In genomic region chr3:169764453-169765280, GRCh38 we compare ENCODE assay signal across 8 cellular contexts. TPM values are rescaled to one million over a fixed set of nuclear protein-coding genes. Genes with fewer than 3 reads are reported as not detected.
DNase-seq lines count a peak whose midpoint lies in the region; ATAC-seq and TF ChIP-seq lines count a peak whose summit lies in the region.

TSS of gene TERC (minus strand) at chr3:169765060.

- ATAC-seq in GM21423 (IDR thresholded peaks at IDR 0.05; ENCODE audit: unreplicated experiment) (peak; percentile 85), PC-3 (peak; percentile 85)
- ATAC-seq in activated T-cell treated with anti-CD3 and anti-CD28 coated beads, Interleukin-2, amount 50 U/mL, for 4 hours = peak; percentile 91 to 92

- peak; percentile 99 for DNase-seq in DMS 273 (lab: John Stamatoyannopoulos, UW; ENCODE audit: unreplicated experiment)
- peak; percentile 97 for DNase-seq in PC-3
- peak; percentile 90 for DNase-seq in activated T-cell treated with anti-CD3 and anti-CD28 coated beads, Interleukin-2, amount 50 U/mL, for 4 hours
- peak; percentile 91 to 92 for DNase-seq in erythroblast (lab: John Stamatoyannopoulos, UW)
- DNase-seq in stimulated activated CD8-positive, alpha-beta memory T cell treated with anti-CD3 and anti-CD28 coated beads, Interleukin-4, amount 100 ng/mL, for 48 hours = peak; percentile 92

- H3K9ac ChIP-seq in HUES64 (ENCODE audit: low read depth, low read length) (peak within 1 kb of the TSS; percentile 87), PC-3 (ENCODE audit: low read length) (peak within 1 kb of the TSS; percentile 99), mucosa of rectum (ENCODE audit: low read depth in 1 of 2, low read length in 2 of 2) (peak within 1 kb of the TSS; percentile 96 to 97)

- H3K27me3 ChIP-seq in HUES64 (ENCODE audit: insufficient read depth, low read length) (no peaks in the 10 kb centered on the region), PC-3 (ENCODE audit: low read length) (no peaks in the 10 kb centered on the region), mucosa of rectum (ENCODE audit: control insufficient read depth in 2 of 2, insufficient read depth in 2 of 2, low read length in 2 of 2) (no peaks in the 10 kb centered on the region)

- intact Hi-C loops in PC-3 (cut with micrococcal nuclease) = loop anchor here (1.0 to 10.0 kb wide), 4 partner anchors 98 to 1050 kb away; partner anchors contain the start of genes PHC3 and SEC62

- H3K9me3 Mint-ChIP-seq in activated T-cell treated with anti-CD3 and anti-CD28 coated beads, Interleukin-2, amount 50 U/mL, for 4 hours = peaks cover 6% of the 10 kb centered on the region

- peak; percentile 95 for TF ChIP-seq POLR2A in erythroblast (IDR thresholded peaks at IDR 0.05; ENCODE audit: low read length)

- no peaks in the 10 kb centered on the region for H3K79me2 ChIP-seq in PC-3 (ENCODE audit: low read length)

- no peaks in the 10 kb centered on the region for H3K36me3 Mint-ChIP-seq in activated T-cell treated with anti-CD3 and anti-CD28 coated beads, Interleukin-2, amount 50 U/mL, for 4 hours (ENCODE audit: insufficient read depth)

- POLR2A ChIA-PET in PC-3 (lab: Charles Lee; ENCODE audit: unreplicated experiment) = interaction anchor here (0.5 to 0.6 kb wide), 4 partner anchors 21 to 1903 kb away, joined by 3 to 7 read pairs (median 4); no protein-coding TSS in a partner anchor

- peak within 1 kb of the TSS; percentile 78 for H3K4me3 ChIP-seq in HUES64 (ENCODE audit: low read length)
- peak within 1 kb of the TSS; percentile 81 for H3K4me3 ChIP-seq in PC-3 (ENCODE audit: low read length)
- H3K4me3 ChIP-seq in mucosa of rectum (ENCODE audit: low read length in 2 of 2) = peak within 1 kb of the TSS; percentile 91 to 93

- H3K4me1 ChIP-seq in HUES64 (ENCODE audit: insufficient read depth, low read length) = no peaks in the 10 kb centered on the region
- peaks cover 9% of the 10 kb centered on the region for H3K4me1 ChIP-seq in PC-3 (ENCODE audit: insufficient read depth, low read length)
- peaks cover 0 to under 1% of the 10 kb centered on the region in 2 donors for H3K4me1 ChIP-seq in mucosa of rectum (ENCODE audit: control insufficient read depth in 2 of 2, insufficient read depth in 2 of 2, low read length in 2 of 2)

- H3K4me1 Mint-ChIP-seq in activated T-cell treated with anti-CD3 and anti-CD28 coated beads, Interleukin-2, amount 50 U/mL, for 4 hours (ENCODE audit: low read depth) = peaks cover 24% of the 10 kb centered on the region

- H3K27me3 Mint-ChIP-seq in activated T-cell treated with anti-CD3 and anti-CD28 coated beads, Interleukin-2, amount 50 U/mL, for 4 hours (ENCODE audit: low read depth) = no peaks in the 10 kb centered on the region

- WGBS in HUES64 = 53% methylated on average over 77 of the region's 77 CpGs

- H2AFZ ChIP-seq in PC-3 (ENCODE audit: low read length) = peak within 1 kb of the TSS; percentile 96

- CTCF ChIA-PET in PC-3 (lab: Charles Lee) = no interaction called here

- H3K27ac ChIP-seq in HUES64 (ENCODE audit: low read depth, low read length) (peak within 1 kb of the TSS; percentile 73), PC-3 (ENCODE audit: low read length) (peak within 1 kb of the TSS; percentile 82), mucosa of rectum (ENCODE audit: low read depth in 2 of 2, low read length in 2 of 2) (peak within 1 kb of the TSS; percentile 94 to 96)

- no peaks in the 10 kb centered on the region for H3K36me3 ChIP-seq in HUES64 (ENCODE audit: insufficient read depth, low read length)
- H3K36me3 ChIP-seq in PC-3 (ENCODE audit: low read depth, low read length) = no peaks in the 10 kb centered on the region
- no peaks in the 10 kb centered on the region for H3K36me3 ChIP-seq in mucosa of rectum (ENCODE audit: control insufficient read depth in 2 of 2, insufficient read depth in 2 of 2, low read length in 2 of 2)

- H3K9me2 ChIP-seq in PC-3 (replicated peaks; ENCODE audit: low read length) = no peaks in the 10 kb centered on the region

- H4K20me1 ChIP-seq in PC-3 (ENCODE audit: low read length) = no peaks in the 10 kb centered on the region

- no peak for TF ChIP-seq CTCF in PC-3 (conservative IDR thresholded peaks at IDR 0.05; ENCODE audit: low read depth, low read length)

- peaks cover 6% of the 10 kb centered on the region for H3F3A ChIP-seq in PC-3 (ENCODE audit: low read length, unreplicated experiment)

- peak within 1 kb of the TSS; percentile 87 for H3K4me2 ChIP-seq in PC-3 (ENCODE audit: low read length)

- peak within 1 kb of the TSS; percentile 95 for H3K4me3 Mint-ChIP-seq in activated T-cell treated with anti-CD3 and anti-CD28 coated beads, Interleukin-2, amount 50 U/mL, for 4 hours

- TSS peak; percentile 89 for BruUV-seq in PC-3 (replicated peaks; lab: Mats Ljungman, UMichigan)

- peaks cover 6% of the 10 kb centered on the region; the same call in 1 of the 2 replicates for H3K9me3 ChIP-seq in HUES64 (ENCODE audit: insufficient read depth, low read depth, low read length)
- H3K9me3 ChIP-seq in PC-3 (ENCODE audit: low read length) = no peaks in the 10 kb centered on the region
- H3K9me3 ChIP-seq in mucosa of rectum (ENCODE audit: control insufficient read depth in 2 of 2, low read length in 2 of 2) = no peaks in the 10 kb centered on the region

RNA-seq across cellular contexts. Expression of gene TERC, which starts in this region (rescaled TPM):
- 16.4 TPM for polyA plus RNA-seq in HUES64 (2013, experiment 1 of 2)
- 24.5 TPM for polyA plus RNA-seq in HUES64 (2013, experiment 2 of 2)
- 544 and 737 TPM in 2 replicates for total RNA-seq in PC-3 (2014; rRNA removed)
- total RNA-seq in activated T-cell treated with anti-CD3 and anti-CD28 coated beads, Interleukin-2, amount 50 U/mL, for 4 hours = 10 to 100 TPM; 15.2 to 38.7 (median 29.0) TPM

Comparison
In these comparisons a context has a peak if more than half of its experiments do, and no peak if none do; other contexts are left out.
1. Peak in every context shown above with its lines: DNase-seq, ATAC-seq, H3K4me3 ChIP-seq and H3K27ac ChIP-seq.
2. RNA of gene TERC (total RNA-seq): 544 to 737 TPM in PC-3; 15.2 to 38.7 TPM in activated T-cell treated with anti-CD3 and anti-CD28 coated beads, Interleukin-2, amount 50 U/mL, for 4 hours; every median in the first group is over 10 times any median in the second.